Comparison of ENCODE assay signal across 1 cellular context in the genomic region with DNA sequence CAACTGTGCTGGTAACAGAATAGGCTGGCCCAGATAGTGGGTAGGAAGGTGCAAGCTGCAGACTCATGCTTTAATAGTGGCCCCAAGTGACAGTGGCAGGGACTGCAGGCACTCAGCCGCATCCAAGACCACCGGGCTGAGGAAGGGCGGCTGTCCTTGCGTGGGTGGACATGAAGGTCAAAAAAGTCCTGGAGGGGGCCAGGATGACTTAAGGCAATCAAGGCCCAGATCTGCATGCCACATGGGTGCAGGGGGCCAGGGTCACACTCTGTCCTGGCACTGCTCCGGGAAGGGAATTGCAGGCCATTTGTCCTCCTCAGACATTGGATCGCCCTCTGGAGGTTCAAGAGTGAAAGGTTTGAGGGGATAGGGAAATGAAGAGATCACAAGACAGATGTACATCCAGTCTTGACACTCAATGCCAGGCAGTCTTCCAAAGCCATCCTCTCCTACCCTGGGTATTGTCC.
TF ChIP-seq lines count a peak whose summit lies in the region.

No MANE protein-coding gene starts in this region.

TF ChIP-seq in HepG2, 621 proteins besides CTCF, POLR2A, EP300 and RAD21 (continued from another document and continues in another):
- TF ChIP-seq, protein P1, sequence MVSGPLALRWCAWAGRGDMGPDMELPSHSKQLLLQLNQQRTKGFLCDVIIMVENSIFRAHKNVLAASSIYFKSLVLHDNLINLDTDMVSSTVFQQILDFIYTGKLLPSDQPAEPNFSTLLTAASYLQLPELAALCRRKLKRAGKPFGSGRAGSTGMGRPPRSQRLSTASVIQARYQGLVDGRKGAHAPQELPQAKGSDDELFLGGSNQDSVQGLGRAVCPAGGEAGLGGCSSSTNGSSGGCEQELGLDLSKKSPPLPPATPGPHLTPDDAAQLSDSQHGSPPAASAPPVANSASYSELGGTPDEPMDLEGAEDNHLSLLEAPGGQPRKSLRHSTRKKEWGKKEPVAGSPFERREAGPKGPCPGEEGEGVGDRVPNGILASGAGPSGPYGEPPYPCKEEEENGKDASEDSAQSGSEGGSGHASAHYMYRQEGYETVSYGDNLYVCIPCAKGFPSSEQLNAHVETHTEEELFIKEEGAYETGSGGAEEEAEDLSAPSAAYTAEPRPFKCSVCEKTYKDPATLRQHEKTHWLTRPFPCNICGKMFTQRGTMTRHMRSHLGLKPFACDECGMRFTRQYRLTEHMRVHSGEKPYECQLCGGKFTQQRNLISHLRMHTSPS (CRISPR knock-in tag; IDR thresholded peaks at IDR 0.05; ENCODE audit: low read depth), result 0 out of 2 replicates have a peak, but pooled peaks have one; percentile 19
- TF ChIP-seq HMGA1 (CRISPR knock-in tag; conservative IDR thresholded peaks at IDR 0.05), result no peak
- no peak for TF ChIP-seq PPARG (CRISPR knock-in tag; conservative IDR thresholded peaks at IDR 0.05)
- TF ChIP-seq THAP11 (CRISPR knock-in tag; IDR thresholded peaks at IDR 0.05), result 0 out of 2 replicates have a peak, but pooled peaks have one; percentile 21
- no peak for TF ChIP-seq SETDB1 (CRISPR knock-in tag; IDR thresholded peaks at IDR 0.05; ENCODE audit: borderline replicate concordance)
- no peak for TF ChIP-seq GPN1 (CRISPR knock-in tag; IDR thresholded peaks at IDR 0.05; ENCODE audit: borderline replicate concordance)
- no peak for TF ChIP-seq GATA4 (IDR thresholded peaks at IDR 0.05; ENCODE audit: borderline replicate concordance, low read depth)
- TF ChIP-seq, protein P2, sequence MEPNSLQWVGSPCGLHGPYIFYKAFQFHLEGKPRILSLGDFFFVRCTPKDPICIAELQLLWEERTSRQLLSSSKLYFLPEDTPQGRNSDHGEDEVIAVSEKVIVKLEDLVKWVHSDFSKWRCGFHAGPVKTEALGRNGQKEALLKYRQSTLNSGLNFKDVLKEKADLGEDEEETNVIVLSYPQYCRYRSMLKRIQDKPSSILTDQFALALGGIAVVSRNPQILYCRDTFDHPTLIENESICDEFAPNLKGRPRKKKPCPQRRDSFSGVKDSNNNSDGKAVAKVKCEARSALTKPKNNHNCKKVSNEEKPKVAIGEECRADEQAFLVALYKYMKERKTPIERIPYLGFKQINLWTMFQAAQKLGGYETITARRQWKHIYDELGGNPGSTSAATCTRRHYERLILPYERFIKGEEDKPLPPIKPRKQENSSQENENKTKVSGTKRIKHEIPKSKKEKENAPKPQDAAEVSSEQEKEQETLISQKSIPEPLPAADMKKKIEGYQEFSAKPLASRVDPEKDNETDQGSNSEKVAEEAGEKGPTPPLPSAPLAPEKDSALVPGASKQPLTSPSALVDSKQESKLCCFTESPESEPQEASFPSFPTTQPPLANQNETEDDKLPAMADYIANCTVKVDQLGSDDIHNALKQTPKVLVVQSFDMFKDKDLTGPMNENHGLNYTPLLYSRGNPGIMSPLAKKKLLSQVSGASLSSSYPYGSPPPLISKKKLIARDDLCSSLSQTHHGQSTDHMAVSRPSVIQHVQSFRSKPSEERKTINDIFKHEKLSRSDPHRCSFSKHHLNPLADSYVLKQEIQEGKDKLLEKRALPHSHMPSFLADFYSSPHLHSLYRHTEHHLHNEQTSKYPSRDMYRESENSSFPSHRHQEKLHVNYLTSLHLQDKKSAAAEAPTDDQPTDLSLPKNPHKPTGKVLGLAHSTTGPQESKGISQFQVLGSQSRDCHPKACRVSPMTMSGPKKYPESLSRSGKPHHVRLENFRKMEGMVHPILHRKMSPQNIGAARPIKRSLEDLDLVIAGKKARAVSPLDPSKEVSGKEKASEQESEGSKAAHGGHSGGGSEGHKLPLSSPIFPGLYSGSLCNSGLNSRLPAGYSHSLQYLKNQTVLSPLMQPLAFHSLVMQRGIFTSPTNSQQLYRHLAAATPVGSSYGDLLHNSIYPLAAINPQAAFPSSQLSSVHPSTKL (CRISPR knock-in tag; IDR thresholded peaks at IDR 0.05), result peak; percentile 55; the same call in 1 of the 2 replicates
- no peak for TF ChIP-seq ZSCAN9 (CRISPR knock-in tag; IDR thresholded peaks at IDR 0.05; ENCODE audit: borderline replicate concordance)
- no peak for TF ChIP-seq ZNF780A (CRISPR knock-in tag; IDR thresholded peaks at IDR 0.05)
- TF ChIP-seq ZMYM3 (CRISPR knock-in tag; IDR thresholded peaks at IDR 0.05), result 0 out of 2 replicates have a peak, but pooled peaks have one; percentile 16
- no peak for TF ChIP-seq ZFYVE20 (CRISPR knock-in tag; IDR thresholded peaks at IDR 0.05; ENCODE audit: borderline replicate concordance, low read depth)
- no peak for TF ChIP-seq NFE2L1 (CRISPR knock-in tag; IDR thresholded peaks at IDR 0.05; ENCODE audit: borderline replicate concordance)
- TF ChIP-seq ERF (CRISPR knock-in tag; IDR thresholded peaks at IDR 0.05), result no peak
- peak; percentile 49; the same call in 1 of the 2 replicates for TF ChIP-seq NRL (CRISPR knock-in tag; IDR thresholded peaks at IDR 0.05; ENCODE audit: borderline replicate concordance)
- TF ChIP-seq ZNF333 (CRISPR knock-in tag; IDR thresholded peaks at IDR 0.05; ENCODE audit: borderline replicate concordance), result no peak
- TF ChIP-seq ZZZ3 (CRISPR knock-in tag; IDR thresholded peaks at IDR 0.05; ENCODE audit: borderline replicate concordance), result no peak
- no peak for TF ChIP-seq SMARCE1 (IDR thresholded peaks at IDR 0.05; ENCODE audit: borderline replicate concordance)
- TF ChIP-seq KLF6 (CRISPR knock-in tag; IDR thresholded peaks at IDR 0.05), result no peak
- no peak for TF ChIP-seq CAMTA2 (CRISPR knock-in tag; IDR thresholded peaks at IDR 0.05; ENCODE audit: borderline replicate concordance)
- TF ChIP-seq SALL1 (CRISPR knock-in tag; IDR thresholded peaks at IDR 0.05), result peak; percentile 90
- TF ChIP-seq TBX2 (CRISPR knock-in tag; IDR thresholded peaks at IDR 0.05; ENCODE audit: borderline replicate concordance), result peak; percentile 45; the same call in 1 of the 2 replicates
- TF ChIP-seq ISL2 (CRISPR knock-in tag; IDR thresholded peaks at IDR 0.05), result 0 out of 2 replicates have a peak, but pooled peaks have one; percentile 35
- TF ChIP-seq, protein P3, sequence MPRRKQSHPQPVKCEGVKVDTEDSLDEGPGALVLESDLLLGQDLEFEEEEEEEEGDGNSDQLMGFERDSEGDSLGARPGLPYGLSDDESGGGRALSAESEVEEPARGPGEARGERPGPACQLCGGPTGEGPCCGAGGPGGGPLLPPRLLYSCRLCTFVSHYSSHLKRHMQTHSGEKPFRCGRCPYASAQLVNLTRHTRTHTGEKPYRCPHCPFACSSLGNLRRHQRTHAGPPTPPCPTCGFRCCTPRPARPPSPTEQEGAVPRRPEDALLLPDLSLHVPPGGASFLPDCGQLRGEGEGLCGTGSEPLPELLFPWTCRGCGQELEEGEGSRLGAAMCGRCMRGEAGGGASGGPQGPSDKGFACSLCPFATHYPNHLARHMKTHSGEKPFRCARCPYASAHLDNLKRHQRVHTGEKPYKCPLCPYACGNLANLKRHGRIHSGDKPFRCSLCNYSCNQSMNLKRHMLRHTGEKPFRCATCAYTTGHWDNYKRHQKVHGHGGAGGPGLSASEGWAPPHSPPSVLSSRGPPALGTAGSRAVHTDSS (CRISPR knock-in tag; conservative IDR thresholded peaks at IDR 0.05), result no peak
- TF ChIP-seq, protein P4, sequence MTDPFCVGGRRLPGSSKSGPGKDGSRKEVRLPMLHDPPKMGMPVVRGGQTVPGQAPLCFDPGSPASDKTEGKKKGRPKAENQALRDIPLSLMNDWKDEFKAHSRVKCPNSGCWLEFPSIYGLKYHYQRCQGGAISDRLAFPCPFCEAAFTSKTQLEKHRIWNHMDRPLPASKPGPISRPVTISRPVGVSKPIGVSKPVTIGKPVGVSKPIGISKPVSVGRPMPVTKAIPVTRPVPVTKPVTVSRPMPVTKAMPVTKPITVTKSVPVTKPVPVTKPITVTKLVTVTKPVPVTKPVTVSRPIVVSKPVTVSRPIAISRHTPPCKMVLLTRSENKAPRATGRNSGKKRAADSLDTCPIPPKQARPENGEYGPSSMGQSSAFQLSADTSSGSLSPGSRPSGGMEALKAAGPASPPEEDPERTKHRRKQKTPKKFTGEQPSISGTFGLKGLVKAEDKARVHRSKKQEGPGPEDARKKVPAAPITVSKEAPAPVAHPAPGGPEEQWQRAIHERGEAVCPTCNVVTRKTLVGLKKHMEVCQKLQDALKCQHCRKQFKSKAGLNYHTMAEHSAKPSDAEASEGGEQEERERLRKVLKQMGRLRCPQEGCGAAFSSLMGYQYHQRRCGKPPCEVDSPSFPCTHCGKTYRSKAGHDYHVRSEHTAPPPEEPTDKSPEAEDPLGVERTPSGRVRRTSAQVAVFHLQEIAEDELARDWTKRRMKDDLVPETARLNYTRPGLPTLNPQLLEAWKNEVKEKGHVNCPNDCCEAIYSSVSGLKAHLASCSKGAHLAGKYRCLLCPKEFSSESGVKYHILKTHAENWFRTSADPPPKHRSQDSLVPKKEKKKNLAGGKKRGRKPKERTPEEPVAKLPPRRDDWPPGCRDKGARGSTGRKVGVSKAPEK (CRISPR knock-in tag; IDR thresholded peaks at IDR 0.05; ENCODE audit: borderline replicate concordance), result 0 out of 2 replicates have a peak, but pooled peaks have one; percentile 40
- TF ChIP-seq, protein P5, sequence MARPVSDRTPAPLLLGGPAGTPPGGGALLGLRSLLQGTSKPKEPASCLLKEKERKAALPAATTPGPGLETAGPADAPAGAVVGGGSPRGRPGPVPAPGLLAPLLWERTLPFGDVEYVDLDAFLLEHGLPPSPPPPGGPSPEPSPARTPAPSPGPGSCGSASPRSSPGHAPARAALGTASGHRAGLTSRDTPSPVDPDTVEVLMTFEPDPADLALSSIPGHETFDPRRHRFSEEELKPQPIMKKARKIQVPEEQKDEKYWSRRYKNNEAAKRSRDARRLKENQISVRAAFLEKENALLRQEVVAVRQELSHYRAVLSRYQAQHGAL (CRISPR knock-in tag; IDR thresholded peaks at IDR 0.05; ENCODE audit: not compliant biosample characterization), result no peak
- TF ChIP-seq MZF1 (CRISPR knock-in tag; IDR thresholded peaks at IDR 0.05; ENCODE audit: borderline replicate concordance), result peak; percentile 46; the same call in 1 of the 2 replicates
- no peak for TF ChIP-seq HMG20B (CRISPR knock-in tag; conservative IDR thresholded peaks at IDR 0.05)
- 0 out of 2 replicates have a peak, but pooled peaks have one; percentile 39 for TF ChIP-seq ZNF772 (CRISPR knock-in tag; IDR thresholded peaks at IDR 0.05)
- peak; percentile 90; the same call in 1 of the 2 replicates for TF ChIP-seq ZNF501 (CRISPR knock-in tag; IDR thresholded peaks at IDR 0.05)
- TF ChIP-seq, protein P6, sequence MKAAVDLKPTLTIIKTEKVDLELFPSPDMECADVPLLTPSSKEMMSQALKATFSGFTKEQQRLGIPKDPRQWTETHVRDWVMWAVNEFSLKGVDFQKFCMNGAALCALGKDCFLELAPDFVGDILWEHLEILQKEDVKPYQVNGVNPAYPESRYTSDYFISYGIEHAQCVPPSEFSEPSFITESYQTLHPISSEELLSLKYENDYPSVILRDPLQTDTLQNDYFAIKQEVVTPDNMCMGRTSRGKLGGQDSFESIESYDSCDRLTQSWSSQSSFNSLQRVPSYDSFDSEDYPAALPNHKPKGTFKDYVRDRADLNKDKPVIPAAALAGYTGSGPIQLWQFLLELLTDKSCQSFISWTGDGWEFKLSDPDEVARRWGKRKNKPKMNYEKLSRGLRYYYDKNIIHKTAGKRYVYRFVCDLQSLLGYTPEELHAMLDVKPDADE (CRISPR knock-in tag; IDR thresholded peaks at IDR 0.05), result no peak
- TF ChIP-seq, protein P7, sequence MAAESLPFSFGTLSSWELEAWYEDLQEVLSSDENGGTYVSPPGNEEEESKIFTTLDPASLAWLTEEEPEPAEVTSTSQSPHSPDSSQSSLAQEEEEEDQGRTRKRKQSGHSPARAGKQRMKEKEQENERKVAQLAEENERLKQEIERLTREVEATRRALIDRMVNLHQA (CRISPR knock-in tag; IDR thresholded peaks at IDR 0.05), result no peak
- TF ChIP-seq ATF1 (CRISPR knock-in tag; IDR thresholded peaks at IDR 0.05), result no peak
- TF ChIP-seq, protein P8, sequence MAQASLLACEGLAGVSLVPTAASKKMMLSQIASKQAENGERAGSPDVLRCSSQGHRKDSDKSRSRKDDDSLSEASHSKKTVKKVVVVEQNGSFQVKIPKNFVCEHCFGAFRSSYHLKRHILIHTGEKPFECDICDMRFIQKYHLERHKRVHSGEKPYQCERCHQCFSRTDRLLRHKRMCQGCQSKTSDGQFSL (CRISPR knock-in tag; IDR thresholded peaks at IDR 0.05), result no peak
- TF ChIP-seq, protein P9, sequence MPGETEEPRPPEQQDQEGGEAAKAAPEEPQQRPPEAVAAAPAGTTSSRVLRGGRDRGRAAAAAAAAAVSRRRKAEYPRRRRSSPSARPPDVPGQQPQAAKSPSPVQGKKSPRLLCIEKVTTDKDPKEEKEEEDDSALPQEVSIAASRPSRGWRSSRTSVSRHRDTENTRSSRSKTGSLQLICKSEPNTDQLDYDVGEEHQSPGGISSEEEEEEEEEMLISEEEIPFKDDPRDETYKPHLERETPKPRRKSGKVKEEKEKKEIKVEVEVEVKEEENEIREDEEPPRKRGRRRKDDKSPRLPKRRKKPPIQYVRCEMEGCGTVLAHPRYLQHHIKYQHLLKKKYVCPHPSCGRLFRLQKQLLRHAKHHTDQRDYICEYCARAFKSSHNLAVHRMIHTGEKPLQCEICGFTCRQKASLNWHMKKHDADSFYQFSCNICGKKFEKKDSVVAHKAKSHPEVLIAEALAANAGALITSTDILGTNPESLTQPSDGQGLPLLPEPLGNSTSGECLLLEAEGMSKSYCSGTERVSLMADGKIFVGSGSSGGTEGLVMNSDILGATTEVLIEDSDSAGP (CRISPR knock-in tag; IDR thresholded peaks at IDR 0.05; ENCODE audit: borderline replicate concordance), result peak; percentile 47; the same call in 1 of the 2 replicates
- 0 out of 2 replicates have a peak, but pooled peaks have one; percentile 24 for TF ChIP-seq TARDBP (CRISPR knock-in tag; IDR thresholded peaks at IDR 0.05)
- no peak for TF ChIP-seq ZNF326 (CRISPR knock-in tag; IDR thresholded peaks at IDR 0.05; ENCODE audit: borderline replicate concordance)
- no peak for TF ChIP-seq ZNF747 (CRISPR knock-in tag; IDR thresholded peaks at IDR 0.05; ENCODE audit: borderline replicate concordance)
- peak; percentile 78; the same call in 1 of the 2 replicates for TF ChIP-seq SP4 (CRISPR knock-in tag; IDR thresholded peaks at IDR 0.05)
- TF ChIP-seq ZNF790 (CRISPR knock-in tag; IDR thresholded peaks at IDR 0.05; ENCODE audit: borderline replicate concordance), result no peak
- 0 out of 2 replicates have a peak, but pooled peaks have one; percentile 7 for TF ChIP-seq SOX5 (CRISPR knock-in tag; IDR thresholded peaks at IDR 0.05; ENCODE audit: borderline replicate concordance)
- peak; percentile 87 for TF ChIP-seq STAG1 (CRISPR knock-in tag; IDR thresholded peaks at IDR 0.05)
- no peak for TF ChIP-seq ZNF556 (CRISPR knock-in tag; IDR thresholded peaks at IDR 0.05; ENCODE audit: borderline replicate concordance)
- peak; percentile 52; the same call in 1 of the 2 replicates for TF ChIP-seq ZFY (CRISPR knock-in tag; IDR thresholded peaks at IDR 0.05)
- no peak for TF ChIP-seq PAX8 (CRISPR knock-in tag; IDR thresholded peaks at IDR 0.05; ENCODE audit: borderline replicate concordance)
- TF ChIP-seq, protein P10, sequence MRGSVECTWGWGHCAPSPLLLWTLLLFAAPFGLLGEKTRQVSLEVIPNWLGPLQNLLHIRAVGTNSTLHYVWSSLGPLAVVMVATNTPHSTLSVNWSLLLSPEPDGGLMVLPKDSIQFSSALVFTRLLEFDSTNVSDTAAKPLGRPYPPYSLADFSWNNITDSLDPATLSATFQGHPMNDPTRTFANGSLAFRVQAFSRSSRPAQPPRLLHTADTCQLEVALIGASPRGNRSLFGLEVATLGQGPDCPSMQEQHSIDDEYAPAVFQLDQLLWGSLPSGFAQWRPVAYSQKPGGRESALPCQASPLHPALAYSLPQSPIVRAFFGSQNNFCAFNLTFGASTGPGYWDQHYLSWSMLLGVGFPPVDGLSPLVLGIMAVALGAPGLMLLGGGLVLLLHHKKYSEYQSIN (CRISPR knock-in tag; IDR thresholded peaks at IDR 0.05; ENCODE audit: borderline replicate concordance), result no peak
- 0 out of 2 replicates have a peak, but pooled peaks have one; percentile 58 for TF ChIP-seq ZNF138 (CRISPR knock-in tag; IDR thresholded peaks at IDR 0.05; ENCODE audit: low read depth)
- TF ChIP-seq SMAD3 (CRISPR knock-in tag; IDR thresholded peaks at IDR 0.05), result peak; percentile 60; the same call in 1 of the 2 replicates
- TF ChIP-seq GATAD2A (CRISPR knock-in tag; IDR thresholded peaks at IDR 0.05), result peak; percentile 51; the same call in 1 of the 2 replicates
